ENCODE assay signal across 23 cellular contexts in genomic region chr3:47294392-47294791, GRCh38. TPM values are rescaled to one million over a fixed set of nuclear protein-coding genes. Genes with fewer than 3 reads are reported as not detected.
DNase-seq lines count a peak whose midpoint lies in the region; ATAC-seq and TF ChIP-seq lines count a peak whose summit lies in the region.
"Had no signal": no experiment of that assay in that cellular context is flagged by ENCODE, and none has a peak within 500 bp of the region (broad histone marks: within the 10 kb centered on the region; RNA-seq: fewer than 3 reads in every experiment).

No MANE protein-coding gene starts in this region.

- H3K27me3 ChIP-seq in OCI-LY1 (ENCODE audit: insufficient read depth, low read length) (no peaks in the 10 kb centered on the region), MG63 (no peaks in the 10 kb centered on the region)
- H3K27me3 ChIP-seq: BLaER1, SJSA1 had no signal

- H3K4me3 ChIP-seq in OCI-LY1 (ENCODE audit: low read depth, low read length, poor library complexity, severe bottlenecking) (no peak overlapping the region), MG63 (no peak overlapping the region)
- H3K4me3 ChIP-seq: BLaER1, GM12878, SJSA1 had no signal

- no peak overlapping the region for H2AFZ ChIP-seq in OCI-LY1 (ENCODE audit: low read length)

- peaks cover 88% of the 10 kb centered on the region for H3K4me1 Mint-ChIP-seq in activated B cell treated with CpG ODN at 0.5 μM for 24 hours
- H3K4me1 Mint-ChIP-seq in stimulated activated memory B cell treated with anti-CD40 and anti-IgM and Interleukin-4, amounts not matched to agents 10 μg/mL and 1 μg/mL and 100 μg/mL, for 72 hours = peaks cover 85% of the 10 kb centered on the region

- H3K27me3 Mint-ChIP-seq in activated B cell treated with CpG ODN at 0.5 μM for 24 hours = no peaks in the 10 kb centered on the region
- H3K27me3 Mint-ChIP-seq in stimulated activated memory B cell treated with anti-CD40 and anti-IgM and Interleukin-4, amounts not matched to agents 10 μg/mL and 1 μg/mL and 100 μg/mL, for 72 hours = no peaks in the 10 kb centered on the region
- H3K27me3 Mint-ChIP-seq: CD4-positive, alpha-beta memory T cell had no signal

- peaks cover 16% of the 10 kb centered on the region for H3K79me2 ChIP-seq in OCI-LY1 (ENCODE audit: insufficient read depth, low read length)

- intact Hi-C loops in activated B cell treated with CpG ODN at 0.5 μM for 24 hours (cut with micrococcal nuclease) = no loop called here

- no peaks in the 10 kb centered on the region for H3K9me2 ChIP-seq in OCI-LY1 (ENCODE audit: low read depth, low read length)

- peaks cover 44% of the 10 kb centered on the region for H3K36me3 Mint-ChIP-seq in activated B cell treated with CpG ODN at 0.5 μM for 24 hours (ENCODE audit: low read depth)
- peaks cover 54% of the 10 kb centered on the region for H3K36me3 Mint-ChIP-seq in stimulated activated memory B cell treated with anti-CD40 and anti-IgM and Interleukin-4, amounts not matched to agents 10 μg/mL and 1 μg/mL and 100 μg/mL, for 72 hours

- CTCF ChIA-PET in activated B cell treated with CpG ODN at 0.5 μM for 24 hours (lab: Charles Lee) = no interaction called here

- H3K36me3 ChIP-seq in OCI-LY1 (ENCODE audit: insufficient read depth, low read length) (peaks cover 37% of the 10 kb centered on the region; the same call in 1 of the 2 replicates), MG63 (peaks cover 3% of the 10 kb centered on the region; the same call in 1 of the 2 replicates)
- H3K36me3 ChIP-seq: SJSA1 had no signal

- H3F3A ChIP-seq in OCI-LY1 (ENCODE audit: insufficient read depth, low read length) = no peaks in the 10 kb centered on the region

- no peak for TF ChIP-seq CTCF in OCI-LY1 (IDR thresholded peaks at IDR 0.05; ENCODE audit: low read length)
- TF ChIP-seq CTCF in activated B cell treated with CpG ODN at 0.5 μM for 24 hours (IDR thresholded peaks at IDR 0.05) = no peak

- DNase-seq in activated CD8-positive, alpha-beta memory T cell treated with anti-CD3 and anti-CD28 coated beads for 24 hours = peak; percentile 30
- DNase-seq in activated CD8-positive, alpha-beta memory T cell treated with anti-CD3 and anti-CD28 coated beads, Interleukin-2, amount 50 U/mL, for 4 hours = no peak
- DNase-seq in activated B cell treated with CpG ODN at 0.5 μM for 24 hours (no peak), MG63 (no peak), AML-193 (lab: John Stamatoyannopoulos, UW) (no peak), COLO829 (ENCODE audit: low spot score) (no peak)
- DNase-seq: 8988T; ACHN; Caco-2; CD4-positive, alpha-beta memory T cell; KG1; NCI-H1105; NCI-H1436 treated with DMSO at 0.1 percent for 48 hours; NCI-H187 treated with DMSO at 0.1 percent for 48 hours; NCI-H524 treated with DMSO at 0.1 percent for 48 hours; NK-92 treated with Interleukin-12 subunit alpha and Interleukin-12 subunit beta, amount 100 ng/mL, for 24 hours; Right ventricle myocardium superior; RPMI8226 had no signal

- no peaks in the 10 kb centered on the region for H3K9me3 Mint-ChIP-seq in activated B cell treated with CpG ODN at 0.5 μM for 24 hours
- H3K9me3 Mint-ChIP-seq in stimulated activated memory B cell treated with anti-CD40 and anti-IgM and Interleukin-4, amounts not matched to agents 10 μg/mL and 1 μg/mL and 100 μg/mL, for 72 hours = no peaks in the 10 kb centered on the region

- H3K4me3 Mint-ChIP-seq in activated B cell treated with CpG ODN at 0.5 μM for 24 hours = no peak overlapping the region
- no peak overlapping the region for H3K4me3 Mint-ChIP-seq in stimulated activated memory B cell treated with anti-CD40 and anti-IgM and Interleukin-4, amounts not matched to agents 10 μg/mL and 1 μg/mL and 100 μg/mL, for 72 hours
- H3K4me3 Mint-ChIP-seq: CD4-positive, alpha-beta memory T cell had no signal

- H3K27ac Mint-ChIP-seq in activated B cell treated with CpG ODN at 0.5 μM for 24 hours = peak overlapping the region; percentile 51
- peak overlapping the region; percentile 77 for H3K27ac Mint-ChIP-seq in stimulated activated memory B cell treated with anti-CD40 and anti-IgM and Interleukin-4, amounts not matched to agents 10 μg/mL and 1 μg/mL and 100 μg/mL, for 72 hours

- no peaks in the 10 kb centered on the region for H4K20me1 ChIP-seq in OCI-LY1 (ENCODE audit: insufficient read depth, low read length)

- ATAC-seq in activated B cell treated with CpG ODN at 0.5 μM for 24 hours (ENCODE audit: low read depth) = no peak
- no peak for ATAC-seq in stimulated activated memory B cell treated with anti-CD40 and anti-IgM and Interleukin-4, amounts not matched to agents 10 μg/mL and 1 μg/mL and 100 μg/mL, for 72 hours
- ATAC-seq: GM12878 had no signal

- peaks cover 85% of the 10 kb centered on the region for H3K4me1 ChIP-seq in OCI-LY1 (ENCODE audit: insufficient read depth, low read length, severe bottlenecking)
- H3K4me1 ChIP-seq: Caco-2, SJSA1 had no signal

- peak overlapping the region; percentile 11 for H3K27ac ChIP-seq in OCI-LY1 (ENCODE audit: low read depth, low read length, poor library complexity, severe bottlenecking)
- H3K27ac ChIP-seq: BLaER1, SJSA1 had no signal

- H3K9me3 ChIP-seq in OCI-LY1 (ENCODE audit: low read length) (no peaks in the 10 kb centered on the region), MG63 (no peaks in the 10 kb centered on the region)
- H3K9me3 ChIP-seq: BLaER1, Caco-2, SJSA1 had no signal

- no peak overlapping the region for H3K9ac ChIP-seq in OCI-LY1 (ENCODE audit: low read length)
- H3K9ac ChIP-seq: BLaER1 had no signal

- POLR2A ChIA-PET in activated B cell treated with CpG ODN at 0.5 μM for 24 hours (lab: Charles Lee) = interaction anchor here (1.7 kb wide), 1 partner anchor 12 kb away, joined by 6 read pairs; the partner anchor contains the start of genes KIF9 and KLHL18

- H3K4me2 ChIP-seq in OCI-LY1 (ENCODE audit: low read length) = no peak overlapping the region
- H3K4me2 ChIP-seq: BLaER1 had no signal

RNA-seq across cellular contexts. Expression of gene KLHL18, which starts 11.6 kb away (rescaled TPM):
- total RNA-seq in activated B cell treated with CpG ODN at 0.5 μM for 24 hours = 36.6 and 38.0 TPM in 2 replicates
- 21.0 and 30.4 TPM in 2 replicates for total RNA-seq in MG63 (2014; rRNA removed; shearing (Covaris generic); ENCODE audit: low replicate concordance)

RNA-seq across cellular contexts. Expression of gene KIF9, which starts 11.8 kb away (rescaled TPM):
- 2.3 and 2.5 TPM in 2 replicates for total RNA-seq in activated B cell treated with CpG ODN at 0.5 μM for 24 hours
- total RNA-seq in MG63 (2014; rRNA removed; shearing (Covaris generic); ENCODE audit: low replicate concordance) = 0.53 and 0.74 TPM in 2 replicates
